In genomic region chr13:101955764-101956163, GRCh38 we compare ENCODE assay signal across 18 cellular contexts.
DNase-seq lines count a peak whose midpoint lies in the region; ATAC-seq and TF ChIP-seq lines count a peak whose summit lies in the region.
"Had no signal": no experiment of that assay in that cellular context is flagged by ENCODE, and none has a peak within 500 bp of the region (broad histone marks: within the 10 kb centered on the region; RNA-seq: fewer than 3 reads in every experiment).

No MANE protein-coding gene starts in this region.

- H3K4me1 ChIP-seq in BLaER1 (peaks cover 25% of the 10 kb centered on the region), adipocyte (ENCODE audit: control insufficient read depth, insufficient read depth, low read length) (peaks cover 8% of the 10 kb centered on the region), testis (no peaks in the 10 kb centered on the region)

- ATAC-seq in GM19351 (IDR thresholded peaks at IDR 0.05; ENCODE audit: unreplicated experiment) (peak; percentile 48), WTC11 (no peak)
- ATAC-seq: Right ventricle myocardium inferior had no signal

- H3K36me3 Mint-ChIP-seq in HFFc6 (ENCODE audit: low read depth), result no peaks in the 10 kb centered on the region
- no peaks in the 10 kb centered on the region for H3K36me3 Mint-ChIP-seq in WTC11

- no peak overlapping the region for H3K27ac Mint-ChIP-seq in HFFc6
- H3K27ac Mint-ChIP-seq in WTC11, result no peak overlapping the region
- H3K27ac Mint-ChIP-seq: CD4-positive, alpha-beta T cell had no signal

- no peaks in the 10 kb centered on the region for H3K27me3 ChIP-seq in BLaER1
- H3K27me3 ChIP-seq in adipocyte (replicated peaks; ENCODE audit: control insufficient read depth, insufficient read depth, low read length), result no peaks in the 10 kb centered on the region
- no peaks in the 10 kb centered on the region for H3K27me3 ChIP-seq in testis

- TF ChIP-seq CTCF in HFFc6 (IDR thresholded peaks at IDR 0.05) (no peak), WTC11 (IDR thresholded peaks at IDR 0.05) (no peak), testis (IDR thresholded peaks at IDR 0.05) (no peak)

- H3K9me3 Mint-ChIP-seq in HFFc6 (peaks cover 8% of the 10 kb centered on the region; the same call in 1 of the 2 replicates), WTC11 (peaks cover 8% of the 10 kb centered on the region)
- H3K9me3 Mint-ChIP-seq: CD4-positive, alpha-beta T cell had no signal

- 0 out of 2 replicates have a peak, but pooled peaks cover 5% of the 10 kb centered on the region for H3K9me3 ChIP-seq in BLaER1
- H3K9me3 ChIP-seq in KOPT-K1 (ENCODE audit: insufficient read depth, low read length, poor library complexity, severe bottlenecking), result no peaks in the 10 kb centered on the region
- H3K9me3 ChIP-seq in adipocyte (ENCODE audit: control insufficient read depth, low read length), result no peaks in the 10 kb centered on the region
- no peaks in the 10 kb centered on the region for H3K9me3 ChIP-seq in testis
- H3K9me3 ChIP-seq: SK-N-SH had no signal

- H3K27ac ChIP-seq in BLaER1 (no peak overlapping the region), KOPT-K1 (ENCODE audit: low read depth, low read length, poor library complexity, severe bottlenecking) (peak overlapping the region; percentile 3), testis (no peak overlapping the region)

- CTCF ChIA-PET in WTC11 (lab: Charles Lee), result interaction anchor here (1.0 kb wide), 1 partner anchor 170 kb away, joined by 3 read pairs; no protein-coding TSS in a partner anchor

- H3K4me3 Mint-ChIP-seq in HFFc6, result no peak overlapping the region
- H3K4me3 Mint-ChIP-seq in WTC11, result no peak overlapping the region
- H3K4me3 Mint-ChIP-seq: CD4-positive, alpha-beta T cell had no signal

- H3K4me1 Mint-ChIP-seq in HFFc6 (ENCODE audit: low read depth) (no peaks in the 10 kb centered on the region), WTC11 (peaks cover 12% of the 10 kb centered on the region)

- H3K9ac ChIP-seq in BLaER1, result no peak overlapping the region
- no peak overlapping the region for H3K9ac ChIP-seq in adipocyte (ENCODE audit: low read length)
- H3K9ac ChIP-seq: SK-N-SH had no signal

- H4K20me1 ChIP-seq in BLaER1, result no peaks in the 10 kb centered on the region

- no peak overlapping the region for H3K4me3 ChIP-seq in BLaER1
- H3K4me3 ChIP-seq in adipocyte (ENCODE audit: low read length), result peak overlapping the region; percentile 49
- H3K4me3 ChIP-seq in testis, result no peak overlapping the region

- DNase-seq in adipocyte (ENCODE audit: low read depth), result no peak
- no peak for DNase-seq in HFFc6
- DNase-seq in WTC11 (ENCODE audit: low spot score), result no peak
- DNase-seq in testis, result no peak
- DNase-seq in NCI-H69 (lab: John Stamatoyannopoulos, UW), result no peak
- DNase-seq: AML-193; CD4-positive, alpha-beta T cell; GF-D8; GOT3; Kasumi-1; MV-4-11; NCI-H1694; SK-N-SH; T-helper 1 cell had no signal

- H3K4me2 ChIP-seq in BLaER1, result peak overlapping the region; percentile 36
- H3K4me2 ChIP-seq: SK-N-SH had no signal

- no peak for TF ChIP-seq POLR2A in testis (IDR thresholded peaks at IDR 0.05)

- intact Hi-C loops in testis (cut with DNase I; ENCODE audit: low total_unique reads), result no loop called here

- POLR2A ChIA-PET in WTC11 (lab: Charles Lee), result no interaction called here

- H3K27me3 Mint-ChIP-seq in HFFc6 (ENCODE audit: insufficient read depth) (no peaks in the 10 kb centered on the region), WTC11 (ENCODE audit: low read depth) (no peaks in the 10 kb centered on the region)
- H3K27me3 Mint-ChIP-seq: CD4-positive, alpha-beta T cell had no signal

- WGBS in testis, 2 donors, result 52 to 57% methylated on average over 3 of the region's 3 CpGs

- H3K36me3 ChIP-seq in BLaER1 (no peaks in the 10 kb centered on the region), KOPT-K1 (ENCODE audit: insufficient read depth, low read length) (no peaks in the 10 kb centered on the region), adipocyte (ENCODE audit: control insufficient read depth, insufficient read depth, low read length, severe bottlenecking) (no peaks in the 10 kb centered on the region), testis (ENCODE audit: low read depth, missing control alignments) (no peaks in the 10 kb centered on the region)

TF ChIP-seq in WTC11, 78 proteins besides CTCF, POLR2A, EP300 and RAD21:
- TF ChIP-seq, protein P1, sequence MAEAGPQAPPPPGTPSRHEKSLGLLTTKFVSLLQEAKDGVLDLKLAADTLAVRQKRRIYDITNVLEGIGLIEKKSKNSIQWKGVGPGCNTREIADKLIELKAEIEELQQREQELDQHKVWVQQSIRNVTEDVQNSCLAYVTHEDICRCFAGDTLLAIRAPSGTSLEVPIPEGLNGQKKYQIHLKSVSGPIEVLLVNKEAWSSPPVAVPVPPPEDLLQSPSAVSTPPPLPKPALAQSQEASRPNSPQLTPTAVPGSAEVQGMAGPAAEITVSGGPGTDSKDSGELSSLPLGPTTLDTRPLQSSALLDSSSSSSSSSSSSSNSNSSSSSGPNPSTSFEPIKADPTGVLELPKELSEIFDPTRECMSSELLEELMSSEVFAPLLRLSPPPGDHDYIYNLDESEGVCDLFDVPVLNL (CRISPR knock-in tag; IDR thresholded peaks at IDR 0.05; ENCODE audit: borderline replicate concordance, low read depth), result no peak
- TF ChIP-seq RELA (CRISPR knock-in tag; IDR thresholded peaks at IDR 0.05; ENCODE audit: borderline replicate concordance), result no peak
- TF ChIP-seq GABPB1 (CRISPR knock-in tag; IDR thresholded peaks at IDR 0.05), result no peak
- TF ChIP-seq GRHL2 (CRISPR knock-in tag; IDR thresholded peaks at IDR 0.05; ENCODE audit: insufficient replicate concordance, severe bottlenecking), result no peak
- no peak for TF ChIP-seq ZNF425 (CRISPR knock-in tag; conservative IDR thresholded peaks at IDR 0.05)
- TF ChIP-seq NR1H2 (CRISPR knock-in tag; IDR thresholded peaks at IDR 0.05), result no peak
- no peak for TF ChIP-seq TCF7 (CRISPR knock-in tag; IDR thresholded peaks at IDR 0.05; ENCODE audit: low read depth)
- no peak for TF ChIP-seq ATF6 (CRISPR knock-in tag; IDR thresholded peaks at IDR 0.05)
